8 cellular contexts compared by ENCODE assay signal in genomic region chr5:83430130-83431010, GRCh38. TPM values are rescaled to one million over a fixed set of nuclear protein-coding genes. Genes with fewer than 3 reads are reported as not detected.
DNase-seq lines count a peak whose midpoint lies in the region; ATAC-seq and TF ChIP-seq lines count a peak whose summit lies in the region.

No MANE protein-coding gene starts in this region.

- no peak overlapping the region for H3K4me3 ChIP-seq in OCI-LY3 (ENCODE audit: low read length)
- H3K4me3 ChIP-seq in fibroblast of lung (replicated peaks in 1 of 4; ENCODE audit: control extremely low read depth in 1 of 4, insufficient read depth in 1 of 4, low read depth in 3 of 4, low read length in 4 of 4) = no peak overlapping the region
- no peak overlapping the region for H3K4me3 ChIP-seq in tibial nerve

- H3K9me3 Mint-ChIP-seq in CD14-positive monocyte (peaks cover 6 to 25% (median 13%) of the 10 kb centered on the region in 7 donors), nephron progenitor cell (peaks cover 9% of the 10 kb centered on the region)

- H3K27me3 Mint-ChIP-seq in CD14-positive monocyte (ENCODE audit: low read depth in 3 of 3) (no peaks in the 10 kb centered on the region), nephron progenitor cell (ENCODE audit: low read depth, poor library complexity) (no peaks in the 10 kb centered on the region)

- H3K4me1 Mint-ChIP-seq in CD14-positive monocyte = peaks cover 21% of the 10 kb centered on the region
- H3K4me1 Mint-ChIP-seq in nephron progenitor cell = peaks cover 11% of the 10 kb centered on the region

- H3K27ac ChIP-seq in OCI-LY3 (ENCODE audit: low read length) (no peak overlapping the region), fibroblast of lung (ENCODE audit: insufficient read depth, low read length) (no peak overlapping the region), tibial nerve (no peak overlapping the region)

- H3K9me3 ChIP-seq in OCI-LY3 (ENCODE audit: insufficient read depth, low read length) (no peaks in the 10 kb centered on the region), fibroblast of lung (ENCODE audit: control insufficient read depth, insufficient read depth, low read depth, low read length) (no peaks in the 10 kb centered on the region), tibial nerve (no peaks in the 10 kb centered on the region)

- H3K36me3 ChIP-seq in OCI-LY3 (replicated peaks; ENCODE audit: low read depth, low read length) = no peaks in the 10 kb centered on the region
- no peaks in the 10 kb centered on the region for H3K36me3 ChIP-seq in fibroblast of lung (ENCODE audit: control insufficient read depth, insufficient read depth, low read length)
- peaks cover 0 to 2% (median 0%) of the 10 kb centered on the region in 3 donors for H3K36me3 ChIP-seq in tibial nerve

- DNase-seq in CD14-positive monocyte (ENCODE audit: low spot score) (no peak), activated T-cell treated with anti-CD3 and anti-CD28 coated beads for 48 hours (ENCODE audit: low read depth) (peak; percentile 24), fibroblast of lung (ENCODE audit: low read depth in 2 of 2) (peak; percentile 58 to 76), nephron progenitor cell (peak; percentile 66), tibial nerve (ENCODE audit: low spot score in 2 of 2) (peak; percentile 30 to 56)

- no peaks in the 10 kb centered on the region for H3K27me3 ChIP-seq in OCI-LY3 (ENCODE audit: low read depth, low read length)
- H3K27me3 ChIP-seq in fibroblast of lung (ENCODE audit: control insufficient read depth, insufficient read depth, low read length) = no peaks in the 10 kb centered on the region
- H3K27me3 ChIP-seq in tibial nerve = no peaks in the 10 kb centered on the region

- H3K4me3 Mint-ChIP-seq in CD14-positive monocyte (no peak overlapping the region), nephron progenitor cell (no peak overlapping the region)

- TF ChIP-seq CTCF in CD14-positive monocyte (IDR thresholded peaks at IDR 0.05) (peak; percentile 85), OCI-LY3 (IDR thresholded peaks at IDR 0.05; ENCODE audit: low read depth, low read length) (peak; percentile 93), fibroblast of lung (conservative IDR thresholded peaks at IDR 0.05 in 1 of 2, IDR thresholded peaks at IDR 0.05 in 1 of 2; ENCODE audit: low read depth in 1 of 2, low read length in 2 of 2) (peak; percentile 86 to 95), nephron progenitor cell (IDR thresholded peaks at IDR 0.05) (peak; percentile 92), tibial nerve (IDR thresholded peaks at IDR 0.05) (peak; percentile 60 to 78 (median 62))

- H3K27ac Mint-ChIP-seq in CD14-positive monocyte = peak overlapping the region in 3 of 7 donors; percentile 48 to 80 (median 66)
- no peak overlapping the region for H3K27ac Mint-ChIP-seq in nephron progenitor cell

- H3K9ac ChIP-seq in OCI-LY3 (ENCODE audit: low read length) (no peak overlapping the region), fibroblast of lung (ENCODE audit: insufficient read depth, low read length) (no peak overlapping the region)

- peaks cover 13% of the 10 kb centered on the region; the same call in 1 of the 2 replicates for H3K4me1 ChIP-seq in OCI-LY3 (ENCODE audit: low read length)
- H3K4me1 ChIP-seq in fibroblast of lung (ENCODE audit: control insufficient read depth, extremely low read depth, insufficient read depth, low read length) = no peaks in the 10 kb centered on the region
- H3K4me1 ChIP-seq in tibial nerve = peaks cover 0 to 7% (median 0%) of the 10 kb centered on the region in 4 donors

- intact Hi-C loops in CD14-positive monocyte (cut with micrococcal nuclease) = no loop called here

- TF ChIP-seq EP300 in tibial nerve (IDR thresholded peaks at IDR 0.05) = peak in 1 of 2 donors; percentile 39

- H3K4me2 ChIP-seq in OCI-LY3 (ENCODE audit: low read length) (peak overlapping the region; percentile 25), fibroblast of lung (ENCODE audit: extremely low read depth, insufficient read depth, low read length) (no peak overlapping the region)

- H4K20me1 ChIP-seq in OCI-LY3 (ENCODE audit: insufficient read depth, low read length) (no peaks in the 10 kb centered on the region), fibroblast of lung (ENCODE audit: control insufficient read depth, extremely low read depth, insufficient read depth, low read length) (no peaks in the 10 kb centered on the region)

- H3K36me3 Mint-ChIP-seq in CD14-positive monocyte (peaks cover 1 to 10% of the 10 kb centered on the region in 2 donors), nephron progenitor cell (ENCODE audit: low read depth) (no peaks in the 10 kb centered on the region)

- H3K79me2 ChIP-seq in OCI-LY3 (ENCODE audit: low read length) (no peaks in the 10 kb centered on the region), fibroblast of lung (ENCODE audit: control insufficient read depth, insufficient read depth, low read length) (no peaks in the 10 kb centered on the region)

- peak; percentile 80 for ATAC-seq in GM19035 (IDR thresholded peaks at IDR 0.05; ENCODE audit: unreplicated experiment)
- peak; percentile 75 for ATAC-seq in HG03442 (IDR thresholded peaks at IDR 0.05; ENCODE audit: unreplicated experiment)

- no peak for TF ChIP-seq POLR2A in tibial nerve (IDR thresholded peaks at IDR 0.05)

- H2AFZ ChIP-seq in OCI-LY3 (ENCODE audit: low read depth, low read length) (peak overlapping the region; percentile 85), fibroblast of lung (ENCODE audit: low read length) (no peak overlapping the region)

- 49 to 50% methylated on average over 13 of the region's 13 CpGs for WGBS in tibial nerve, 2 donors

RNA-seq across cellular contexts. Expression of gene VCAN, which starts 41.2 kb away (rescaled TPM):
- polyA plus RNA-seq in CD14-positive monocyte = 100 to 1,000 TPM; 417 to 844 TPM
- 190 and 227 TPM in 2 replicates for total RNA-seq in fibroblast of lung
- 51.9 and 144 TPM in 2 replicates for polyA plus RNA-seq in fibroblast of lung
- polyA plus RNA-seq in fibroblast of lung (2012) = 45.9 and 123 TPM in 2 replicates
- polyA minus RNA-seq in fibroblast of lung (ENCODE audit: low replicate concordance) = 175 and 349 TPM in 2 replicates
- total RNA-seq in tibial nerve = 100 to 1,000 TPM in 1 of 4 donors, 10 to 100 TPM in 3; 45.7 to 145 (median 65.4) TPM
